ENCODE assay signal across 23 cellular contexts in the genomic region with DNA sequence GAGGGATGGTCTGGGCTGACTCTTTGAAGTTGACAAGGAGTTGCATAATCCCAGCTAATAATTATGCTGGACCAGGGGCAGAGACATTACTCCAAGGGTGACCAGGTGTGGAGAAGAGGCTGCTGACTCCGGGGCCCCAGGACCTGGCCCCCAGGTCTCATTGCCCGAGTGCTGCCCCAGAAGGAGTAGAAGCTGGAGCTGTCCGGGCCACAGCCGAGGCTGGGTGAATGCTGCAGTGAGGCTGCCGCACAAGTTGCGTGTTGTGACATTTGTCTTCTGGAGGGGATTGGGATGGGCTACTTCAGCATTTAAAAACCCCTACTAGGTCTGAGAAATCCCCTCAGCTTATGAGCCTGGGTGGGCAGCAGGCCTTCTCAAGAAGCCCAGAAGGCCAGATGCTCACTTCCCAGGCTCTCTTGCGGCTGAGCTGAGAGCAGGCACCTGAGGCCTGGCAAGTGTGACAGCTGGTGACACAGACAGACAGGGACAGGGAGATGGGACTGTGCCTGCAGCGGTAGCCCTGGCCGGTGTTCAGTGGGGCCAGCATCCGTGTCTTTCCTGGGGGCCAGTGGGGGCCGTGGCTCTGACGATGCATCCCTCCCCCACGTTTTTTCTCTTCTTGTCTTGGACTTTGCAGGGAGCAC.
"Had no signal": no experiment of that assay in that cellular context is flagged by ENCODE, and none has a peak within 500 bp of the region (broad histone marks: within the 10 kb centered on the region; RNA-seq: fewer than 3 reads in every experiment).

No MANE protein-coding gene starts in this region.

- H3K4me1 ChIP-seq: vagina had no signal

- H3K4me2 ChIP-seq: smooth muscle cell had no signal

- H3K4me3 ChIP-seq: coronary artery, heart left ventricle, lung, ovary, right atrium auricular region, smooth muscle cell, testis, tibial nerve, upper lobe of right lung, vagina had no signal

- ATAC-seq: heart left ventricle; left colon; left ventricle myocardium superior; stimulated activated naive B cell treated with anti-CD40 and anti-IgM and Interleukin-4, amounts not matched to agents 10 μg/mL and 1 μg/mL and 100 μg/mL, for 72 hours; stimulated activated naive CD8-positive, alpha-beta T cell treated with anti-CD3 and anti-CD28 coated beads, Interleukin-15, amount 100 ng/mL, for 72 hours; upper lobe of right lung had no signal

- H3K27ac Mint-ChIP-seq: nephron progenitor cell; stimulated activated naive B cell treated with anti-CD40 and anti-IgM and Interleukin-4, amounts not matched to agents 10 μg/mL and 1 μg/mL and 100 μg/mL, for 72 hours had no signal

- H3K9me3 ChIP-seq: heart left ventricle, ovary, right atrium auricular region, testis, tibial nerve, upper lobe of right lung, vagina had no signal

- H3K36me3 Mint-ChIP-seq: naive B cell; stimulated activated naive B cell treated with anti-CD40 and anti-IgM and Interleukin-4, amounts not matched to agents 10 μg/mL and 1 μg/mL and 100 μg/mL, for 72 hours had no signal

- H3K27me3 ChIP-seq: ovary, right atrium auricular region, testis, tibial nerve, upper lobe of right lung, vagina had no signal

- H3K4me3 Mint-ChIP-seq: naive B cell; nephron progenitor cell; stimulated activated naive B cell treated with anti-CD40 and anti-IgM and Interleukin-4, amounts not matched to agents 10 μg/mL and 1 μg/mL and 100 μg/mL, for 72 hours; stimulated activated naive CD8-positive, alpha-beta T cell treated with anti-CD3 and anti-CD28 coated beads, Interleukin-15, amount 100 ng/mL, for 72 hours had no signal

- DNase-seq: effector CD4-positive, alpha-beta T cell; foreskin melanocyte; heart left ventricle; hippocampal formation; left colon; left ventricle myocardium superior; mesenchymal stem cell; naive B cell; nephron progenitor cell; ovary; stimulated activated CD4-positive, alpha-beta T cell treated with anti-CD3 and anti-CD28 coated beads, Interleukin-15, amount 100 ng/mL, for 24 hours; stimulated activated CD4-positive, alpha-beta T cell treated with anti-CD3 and anti-CD28 coated beads, Interleukin-1b, Interleukin-23, amount 100 ng/mL, for 48 hours; stimulated activated CD4-positive, alpha-beta T cell treated with anti-CD3 and anti-CD28 coated beads, Interleukin-4, amount 100 ng/mL, for 4 hours; stimulated activated naive B cell treated with anti-CD40 and anti-IgM and Interleukin-4, amounts not matched to agents 10 μg/mL and 1 μg/mL and 100 μg/mL, for 72 hours; stimulated activated naive CD8-positive, alpha-beta T cell treated with anti-CD3 and anti-CD28 coated beads, Interleukin-15, amount 100 ng/mL, for 72 hours; testis had no signal

- H3K36me3 ChIP-seq: heart left ventricle, ovary, right atrium auricular region, tibial nerve, upper lobe of right lung, vagina had no signal

- H3K9me3 Mint-ChIP-seq: nephron progenitor cell; stimulated activated naive B cell treated with anti-CD40 and anti-IgM and Interleukin-4, amounts not matched to agents 10 μg/mL and 1 μg/mL and 100 μg/mL, for 72 hours; stimulated activated naive CD8-positive, alpha-beta T cell treated with anti-CD3 and anti-CD28 coated beads, Interleukin-15, amount 100 ng/mL, for 72 hours had no signal

- H3K27ac ChIP-seq: coronary artery, heart left ventricle, ovary, right atrium auricular region, testis, tibial nerve, upper lobe of right lung, vagina had no signal

- H3K4me1 Mint-ChIP-seq: naive B cell; stimulated activated naive B cell treated with anti-CD40 and anti-IgM and Interleukin-4, amounts not matched to agents 10 μg/mL and 1 μg/mL and 100 μg/mL, for 72 hours; stimulated activated naive CD8-positive, alpha-beta T cell treated with anti-CD3 and anti-CD28 coated beads, Interleukin-15, amount 100 ng/mL, for 72 hours had no signal
